8 cellular contexts compared by ENCODE assay signal in the genomic region with DNA sequence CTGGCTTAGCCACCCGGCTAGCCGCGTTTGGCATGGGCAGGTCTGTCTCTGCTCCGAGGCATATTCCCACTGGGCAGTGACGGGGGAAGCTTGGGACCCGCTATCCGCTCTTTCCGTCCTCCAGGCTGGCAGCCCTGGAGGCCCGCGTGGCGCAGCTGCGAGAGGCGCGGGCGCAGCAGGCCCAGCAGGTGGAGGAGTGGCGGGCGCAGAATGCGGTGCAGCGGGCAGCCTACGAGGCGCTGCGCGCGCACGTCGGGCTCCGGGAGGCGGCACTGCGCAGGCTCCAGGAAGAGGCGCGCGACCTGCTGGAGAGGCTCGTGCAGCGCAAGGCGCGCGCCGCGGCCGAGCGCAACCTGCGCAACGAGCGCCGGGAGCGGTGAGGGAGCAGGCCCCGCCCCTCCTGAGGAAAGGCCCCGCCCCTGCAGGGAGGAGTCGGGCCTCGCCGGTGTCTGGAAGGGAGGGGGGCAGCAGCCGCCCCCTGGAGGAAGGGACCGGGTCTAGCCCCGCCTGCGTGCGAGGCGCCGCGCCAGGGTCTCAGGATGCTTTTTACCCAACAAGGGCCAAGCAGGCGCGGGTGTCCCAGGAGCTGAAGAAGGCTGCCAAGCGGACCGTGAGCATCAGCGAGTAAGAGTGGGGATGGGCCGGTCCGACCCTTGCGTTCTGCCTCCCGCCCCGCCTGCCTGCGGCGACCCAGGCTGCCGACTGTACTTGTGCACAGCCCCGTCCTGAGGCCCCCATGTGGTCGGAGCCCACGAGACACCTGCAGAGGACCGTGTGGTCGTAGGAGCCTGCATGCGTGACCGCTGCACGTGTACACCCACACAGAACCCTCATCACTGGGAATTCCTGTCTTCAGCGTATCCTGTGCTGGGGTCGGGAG. TPM values are rescaled to one million over a fixed set of nuclear protein-coding genes. Genes with fewer than 3 reads are reported as not detected.
DNase-seq lines count a peak whose midpoint lies in the region; ATAC-seq and TF ChIP-seq lines count a peak whose summit lies in the region.

No MANE protein-coding gene starts in this region.

- H3F3A ChIP-seq in SK-N-SH (replicated peaks; ENCODE audit: insufficient read depth) = no peaks in the 10 kb centered on the region

- H3K79me2 ChIP-seq in SK-N-SH (ENCODE audit: insufficient read depth) (no peaks in the 10 kb centered on the region), parathyroid adenoma (no peaks in the 10 kb centered on the region)

- H3K4me2 ChIP-seq in SK-N-SH (peak overlapping the region; percentile 80), parathyroid adenoma (ENCODE audit: low read length) (peak overlapping the region; percentile 76)

- no peak for TF ChIP-seq EP300 in SK-N-SH (IDR thresholded peaks at IDR 0.05; ENCODE audit: borderline replicate concordance in 1 of 2, low read depth in 1 of 2, low read length in 1 of 2)

- H3K36me3 ChIP-seq in HUES64 (ENCODE audit: insufficient read depth, low read length) = peaks cover 7% of the 10 kb centered on the region; the same call in 1 of the 2 replicates
- H3K36me3 ChIP-seq in SK-N-SH (replicated peaks in 1 of 2; ENCODE audit: control insufficient read depth in 1 of 2, insufficient read depth in 2 of 2, low read length in 1 of 2) = no peaks in the 10 kb centered on the region
- H3K36me3 ChIP-seq in adrenal gland (replicated peaks in 1 of 2) = peaks cover 0 to 29% of the 10 kb centered on the region in 2 donors
- no peaks in the 10 kb centered on the region for H3K36me3 ChIP-seq in parathyroid adenoma (ENCODE audit: control insufficient read depth, insufficient read depth, low read length)
- H3K36me3 ChIP-seq in thymus (ENCODE audit: control insufficient read depth, insufficient read depth) = peaks cover 38% of the 10 kb centered on the region

- TF ChIP-seq POLR2A in adrenal gland (IDR thresholded peaks at IDR 0.05) = peak; percentile 57 to 83

- H3K27ac ChIP-seq in HUES64 (ENCODE audit: low read depth, low read length) = no peak overlapping the region
- H3K27ac ChIP-seq in SK-N-SH (ENCODE audit: low read depth in 2 of 2, low read length in 1 of 2) = peak overlapping the region in 1 of 2 experiments; percentile 73; a peak in 2 of 4 replicates
- H3K27ac ChIP-seq in adrenal gland = peak overlapping the region in 3 of 5 donors; percentile 5 to 82 (median 73)
- H3K27ac ChIP-seq in parathyroid adenoma = peak overlapping the region; percentile 56
- H3K27ac ChIP-seq in thymus (ENCODE audit: low read depth) = peak overlapping the region; percentile 46

- H2AFZ ChIP-seq in SK-N-SH (ENCODE audit: low read depth) = peak overlapping the region; percentile 43; the same call in 1 of the 2 replicates
- peak overlapping the region; percentile 88 for H2AFZ ChIP-seq in parathyroid adenoma

- POLR2A ChIA-PET in SK-N-SH (lab: Yijun Ruan, JAX) = interaction anchor here (1.3 kb wide), 1 partner anchor 8 kb away, joined by 4 read pairs; no protein-coding TSS in a partner anchor

- peaks cover 14% of the 10 kb centered on the region for H3K27me3 ChIP-seq in HUES64 (ENCODE audit: insufficient read depth, low read length)
- H3K27me3 ChIP-seq in SK-N-SH (ENCODE audit: insufficient read depth) = no peaks in the 10 kb centered on the region
- H3K27me3 ChIP-seq in adrenal gland = no peaks in the 10 kb centered on the region
- H3K27me3 ChIP-seq in parathyroid adenoma (ENCODE audit: control insufficient read depth, insufficient read depth, low read length) = no peaks in the 10 kb centered on the region
- no peaks in the 10 kb centered on the region for H3K27me3 ChIP-seq in thymus (ENCODE audit: control insufficient read depth, insufficient read depth)

- intact Hi-C loops in adrenal gland (cut with DNase I) (no loop called here), cardiac septum (cut with DNase I) (no loop called here)

- TF ChIP-seq CTCF in GM13976 (IDR thresholded peaks at IDR 0.05; ENCODE audit: borderline replicate concordance, control extremely low read depth, extremely low read depth, insufficient read depth, missing control alignments) (no peak), SK-N-SH (IDR thresholded peaks at IDR 0.05) (0 out of 2 replicates have a peak, but pooled peaks have one; percentile 13), adrenal gland (IDR thresholded peaks at IDR 0.05) (peak in 3 of 6 experiments; percentile 30 to 57 (median 56)), parathyroid adenoma (IDR thresholded peaks at IDR 0.05) (peak; percentile 17)

- H3K4me1 ChIP-seq in HUES64 (ENCODE audit: insufficient read depth, low read length) = no peaks in the 10 kb centered on the region
- peaks cover 5 to 21% of the 10 kb centered on the region in 2 experiments; a peak in 2 of 4 replicates for H3K4me1 ChIP-seq in SK-N-SH (ENCODE audit: control insufficient read depth in 1 of 2, insufficient read depth in 2 of 2, low read depth in 1 of 2, low read length in 1 of 2)
- peaks cover 8 to 10% of the 10 kb centered on the region in 2 donors for H3K4me1 ChIP-seq in adrenal gland (replicated peaks in 1 of 2)
- peaks cover 7% of the 10 kb centered on the region for H3K4me1 ChIP-seq in parathyroid adenoma
- no peaks in the 10 kb centered on the region for H3K4me1 ChIP-seq in thymus (ENCODE audit: control insufficient read depth, insufficient read depth, low read length)

- H3K4me3 ChIP-seq in HUES64 (ENCODE audit: low read length) (peak overlapping the region; percentile 67), SK-N-SH (ENCODE audit: low read depth in 2 of 2, low read length in 1 of 2) (peak overlapping the region; percentile 43 to 61), adrenal gland (peak overlapping the region in 2 of 4 donors; percentile 24 to 63), parathyroid adenoma (ENCODE audit: low read depth, low read length) (peak overlapping the region; percentile 47), thymus (ENCODE audit: low read length) (peak overlapping the region; percentile 35)

- no peaks in the 10 kb centered on the region for H4K20me1 ChIP-seq in SK-N-SH (ENCODE audit: insufficient read depth)

- CTCF ChIA-PET in SK-N-SH (lab: Yijun Ruan, JAX) = interaction anchor here (0.8 to 5.0 kb wide), 13 partner anchors 9 to 485 kb away, joined by 3 to 38 read pairs (median 5); partner anchors contain the start of gene FCHSD2

- H3K9ac ChIP-seq in HUES64 (ENCODE audit: low read depth, low read length) = peak overlapping the region; percentile 64
- peak overlapping the region; percentile 36; the same call in 1 of the 2 replicates for H3K9ac ChIP-seq in SK-N-SH
- no peak overlapping the region for H3K9ac ChIP-seq in parathyroid adenoma

- H3K9me2 ChIP-seq in SK-N-SH = no peaks in the 10 kb centered on the region

- in situ Hi-C loops in GM13976 (cut with MboI; ENCODE audit: low sequenced_read_pairs, unreplicated experiment) = no loop called here

- DNase-seq in GM13976 (ENCODE audit: low spot score) (peak; percentile 94), SK-N-SH (peak; percentile 98), adrenal gland (peak; percentile 88 to 94 (median 93)), cardiac septum (ENCODE audit: low spot score) (peak; percentile 95)

- WGBS in HUES64 = 2% methylated on average over 82 of the region's 82 CpGs
- 47% methylated on average over 10 of the region's 82 CpGs for WGBS in SK-N-SH (ENCODE audit: low lambda C conversion rate)
- WGBS in adrenal gland, 4 donors = 15 to 30% (median 23%) methylated on average over 15 to 82 of the region's 82 CpGs
- 65% methylated on average over 82 of the region's 82 CpGs for WGBS in thymus

- ATAC-seq in HG03521 (IDR thresholded peaks at IDR 0.05; ENCODE audit: unreplicated experiment) = no peak

- H3K9me3 ChIP-seq in HUES64 (ENCODE audit: insufficient read depth, low read depth, low read length) = no peaks in the 10 kb centered on the region
- H3K9me3 ChIP-seq in SK-N-SH = no peaks in the 10 kb centered on the region
- H3K9me3 ChIP-seq in adrenal gland (replicated peaks in 1 of 3) = no peaks in the 10 kb centered on the region
- no peaks in the 10 kb centered on the region for H3K9me3 ChIP-seq in parathyroid adenoma (ENCODE audit: control insufficient read depth, low read length)
- H3K9me3 ChIP-seq in thymus (ENCODE audit: control insufficient read depth) = no peaks in the 10 kb centered on the region

- no peak; the same call in 1 of the 2 replicates for TF ChIP-seq RAD21 in SK-N-SH (IDR thresholded peaks at IDR 0.05; ENCODE audit: low read length)

TF ChIP-seq in SK-N-SH, 30 proteins besides CTCF, POLR2A, EP300 and RAD21 (continues in another document):
- TF ChIP-seq PBX3 (IDR thresholded peaks at IDR 0.05) (no peak), TAF1 (IDR thresholded peaks at IDR 0.05; ENCODE audit: borderline replicate concordance, low read depth, low read length) (no peak), TEAD4 (IDR thresholded peaks at IDR 0.05; ENCODE audit: borderline replicate concordance, insufficient read depth) (peak; percentile 92), ELF1 (IDR thresholded peaks at IDR 0.05) (no peak), MXI1 (IDR thresholded peaks at IDR 0.05; ENCODE audit: low read depth, low read length) (no peak; the same call in none of the 2 replicates), RXRA (IDR thresholded peaks at IDR 0.05; ENCODE audit: borderline replicate concordance, low read depth) (no peak), NFIC (IDR thresholded peaks at IDR 0.05; ENCODE audit: borderline replicate concordance) (no peak), MEF2A (IDR thresholded peaks at IDR 0.05; ENCODE audit: borderline replicate concordance, low read depth) (no peak)

RNA-seq across cellular contexts. Expression of gene ATG16L2, which starts 7.9 kb away (rescaled TPM):
- 8.3 TPM for polyA plus RNA-seq in HUES64 (2013, experiment 1 of 2)
- polyA plus RNA-seq in HUES64 (2013, experiment 2 of 2) = 9.8 TPM
- 26.9 and 29.4 TPM in 2 replicates for polyA plus RNA-seq in SK-N-SH (2012; rRNA removed)
- polyA plus RNA-seq in SK-N-SH (2012; cell fraction: cytosol; rRNA removed) = 3.8 and 6.1 TPM in 2 replicates
- 205 and 218 TPM in 2 replicates for polyA plus RNA-seq in SK-N-SH (2012; cell fraction: nucleus; rRNA removed)
- 10 to 100 TPM in 7 of 8 donors, 1 to 10 TPM in 1; 9.2 to 70.0 (median 30.6) TPM for total RNA-seq in adrenal gland
- polyA plus RNA-seq in adrenal gland = 100 to 1,000 TPM in 2 of 3 donors, 1 to 10 TPM in 1; 5.7 to 343 (median 129) TPM
- total RNA-seq in cardiac septum = 21.4 TPM
- 56.5 TPM for polyA plus RNA-seq in thymus

RNA-seq across cellular contexts. Expression of gene STARD10, which starts 28.3 kb away (rescaled TPM):
- 12.6 TPM for polyA plus RNA-seq in HUES64 (2013, experiment 1 of 2)
- 23.7 TPM for polyA plus RNA-seq in HUES64 (2013, experiment 2 of 2)
- polyA plus RNA-seq in SK-N-SH (2012; rRNA removed) = 42.2 and 47.7 TPM in 2 replicates
- 20.7 and 30.1 TPM in 2 replicates for polyA plus RNA-seq in SK-N-SH (2012; cell fraction: cytosol; rRNA removed)
- polyA plus RNA-seq in SK-N-SH (2012; cell fraction: nucleus; rRNA removed) = 23.7 and 25.6 TPM in 2 replicates
- 100 to 1,000 TPM; 190 to 425 (median 350) TPM for total RNA-seq in adrenal gland
- 100 to 1,000 TPM; 261 to 668 (median 513) TPM for polyA plus RNA-seq in adrenal gland
- total RNA-seq in cardiac septum = 45.2 TPM
- polyA plus RNA-seq in thymus = 39.7 TPM
